In the genomic region with DNA sequence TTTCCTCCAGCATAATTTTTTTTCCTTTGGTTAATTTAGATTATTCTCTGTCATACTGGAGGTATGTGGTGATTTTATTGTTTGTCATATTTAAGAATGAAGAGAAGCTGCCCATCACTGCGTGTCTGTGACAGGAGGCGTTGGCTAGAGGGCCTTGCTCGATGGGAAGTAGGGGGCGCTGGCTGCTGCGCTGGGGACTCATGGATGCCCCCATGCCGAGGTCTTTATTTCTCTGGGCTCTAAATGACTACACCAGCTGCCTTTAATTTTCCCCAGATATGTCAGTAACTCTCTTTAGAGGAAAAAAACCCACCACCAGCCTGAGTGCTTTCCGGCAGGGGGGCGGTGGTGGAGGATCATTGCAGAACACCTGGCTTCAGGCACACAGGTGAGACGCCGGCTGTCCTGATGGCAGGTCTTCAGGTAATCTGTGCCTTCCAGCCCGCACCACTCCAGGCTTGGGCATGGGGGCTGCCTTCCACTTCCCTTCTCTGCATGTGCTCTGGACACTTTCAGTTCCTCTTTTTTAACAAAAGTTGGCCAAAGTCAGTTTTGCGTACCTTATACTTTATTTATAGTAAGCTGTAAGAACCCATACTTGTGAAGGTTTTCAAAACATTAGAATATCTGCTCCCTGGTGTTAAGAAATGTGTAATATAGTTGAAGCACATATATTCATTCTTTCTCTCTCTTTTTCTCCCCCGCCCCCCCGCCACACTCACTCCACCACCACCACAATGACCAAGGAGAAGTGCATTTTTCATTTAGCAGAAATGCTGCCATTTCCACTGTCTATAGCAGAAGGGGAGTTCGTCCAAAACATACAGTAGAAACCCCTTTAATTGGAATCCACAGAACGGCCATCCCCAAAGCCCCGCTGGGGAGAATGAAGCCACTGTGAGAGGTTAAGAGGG, we compare ENCODE assay signal across 9 cellular contexts.
DNase-seq lines count a peak whose midpoint lies in the region; ATAC-seq and TF ChIP-seq lines count a peak whose summit lies in the region.
"Had no signal": no experiment of that assay in that cellular context is flagged by ENCODE, and none has a peak within 500 bp of the region (broad histone marks: within the 10 kb centered on the region; RNA-seq: fewer than 3 reads in every experiment).

No MANE protein-coding gene starts in this region.

- no peak overlapping the region for H3K4me2 ChIP-seq in SK-N-SH

- peaks cover 10 to 21% of the 10 kb centered on the region in 2 experiments for H3K36me3 ChIP-seq in SK-N-SH (replicated peaks in 1 of 2; ENCODE audit: control insufficient read depth in 1 of 2, insufficient read depth in 2 of 2, low read length in 1 of 2)
- H3K36me3 ChIP-seq in CD4-positive, alpha-beta memory T cell (ENCODE audit: insufficient read depth, low read length) = peaks cover 7% of the 10 kb centered on the region

- no peak for TF ChIP-seq EP300 in SK-N-SH (IDR thresholded peaks at IDR 0.05; ENCODE audit: borderline replicate concordance in 1 of 2, low read depth in 1 of 2, low read length in 1 of 2)

- CTCF ChIA-PET in SK-N-SH (lab: Yijun Ruan, JAX) = interaction anchor here (0.6 to 1.2 kb wide), 2 partner anchors 162 to 222 kb away, joined by 3 read pairs; no protein-coding TSS in a partner anchor
- CTCF ChIA-PET in CD4-positive, alpha-beta memory T cell (lab: Charles Lee; ENCODE audit: partially characterized antibody) = interaction anchor here (1.7 kb wide), 1 partner anchor 96 kb away, joined by 3 read pairs; no protein-coding TSS in a partner anchor

- no peak overlapping the region for H3K9ac ChIP-seq in SK-N-SH

- H3K9me3 Mint-ChIP-seq in CD4-positive, alpha-beta memory T cell = peaks cover 0 to 1% (median 0%) of the 10 kb centered on the region in 8 donors

- H2AFZ ChIP-seq in SK-N-SH (ENCODE audit: low read depth) = no peak overlapping the region

- peaks cover 5% of the 10 kb centered on the region for H3F3A ChIP-seq in SK-N-SH (replicated peaks; ENCODE audit: insufficient read depth)

- H3K9me2 ChIP-seq in SK-N-SH = no peaks in the 10 kb centered on the region

- H3K79me2 ChIP-seq in SK-N-SH (ENCODE audit: insufficient read depth) = no peaks in the 10 kb centered on the region

- 93% methylated on average over 17 of the region's 17 CpGs for WGBS in SK-N-SH (ENCODE audit: low lambda C conversion rate)

- peak; percentile 25; the same call in 1 of the 2 replicates for TF ChIP-seq RAD21 in SK-N-SH (IDR thresholded peaks at IDR 0.05; ENCODE audit: low read length)

- POLR2A ChIA-PET in SK-N-SH (lab: Yijun Ruan, JAX) = no interaction called here
- POLR2A ChIA-PET in CD4-positive, alpha-beta memory T cell (lab: Charles Lee; ENCODE audit: partially characterized antibody) = no interaction called here

- H3K4me3 Mint-ChIP-seq in CD4-positive, alpha-beta memory T cell = no peak overlapping the region

- ATAC-seq in SK-N-SH treated with all-trans-retinoic acid at 6 μM for 48 hours (no peak), HG02678 (IDR thresholded peaks at IDR 0.05; ENCODE audit: unreplicated experiment) (peak; percentile 81)

- intact Hi-C loops in CD4-positive, alpha-beta memory T cell (cut with micrococcal nuclease) = no loop called here

- no peak overlapping the region for H3K27ac ChIP-seq in SK-N-SH (ENCODE audit: low read depth in 2 of 2, low read length in 1 of 2)
- H3K27ac ChIP-seq in skin epidermis = peak overlapping the region in 14 of 21 experiments; percentile 9 to 79 (median 47)
- no peak overlapping the region for H3K27ac ChIP-seq in CD4-positive, alpha-beta memory T cell (ENCODE audit: low read depth, low read length)

- no peaks in the 10 kb centered on the region for H3K27me3 ChIP-seq in SK-N-SH (ENCODE audit: insufficient read depth)
- H3K27me3 ChIP-seq in CD4-positive, alpha-beta memory T cell (ENCODE audit: insufficient read depth, low read length) = no peaks in the 10 kb centered on the region

- peak overlapping the region in 2 of 7 donors; percentile 11 to 20 for H3K27ac Mint-ChIP-seq in CD4-positive, alpha-beta memory T cell

- peaks cover 22 to 45% of the 10 kb centered on the region in 2 donors for H3K36me3 Mint-ChIP-seq in CD4-positive, alpha-beta memory T cell

- 0 out of 2 replicates have a peak, but pooled peaks have one; percentile 8 for TF ChIP-seq CTCF in SK-N-SH (IDR thresholded peaks at IDR 0.05)

- no peaks in the 10 kb centered on the region for H3K27me3 Mint-ChIP-seq in CD4-positive, alpha-beta memory T cell

- H3K4me3 ChIP-seq in SK-N-SH (ENCODE audit: low read depth in 2 of 2, low read length in 1 of 2) = no peak overlapping the region
- H3K4me3 ChIP-seq in skin epidermis = no peak overlapping the region
- H3K4me3 ChIP-seq in CD4-positive, alpha-beta memory T cell (ENCODE audit: low read length in 2 of 2) = no peak overlapping the region

- H4K20me1 ChIP-seq in SK-N-SH (ENCODE audit: insufficient read depth) = no peaks in the 10 kb centered on the region

- no peaks in the 10 kb centered on the region for H3K9me3 ChIP-seq in SK-N-SH
- no peaks in the 10 kb centered on the region for H3K9me3 ChIP-seq in CD4-positive, alpha-beta memory T cell (ENCODE audit: control insufficient read depth in 1 of 2, low read length in 2 of 2)

- peaks cover 14 to 43% (median 28%) of the 10 kb centered on the region in 4 donors for H3K4me1 Mint-ChIP-seq in CD4-positive, alpha-beta memory T cell

- peaks cover 3 to 4% of the 10 kb centered on the region in 2 experiments; a peak in 2 of 4 replicates for H3K4me1 ChIP-seq in SK-N-SH (ENCODE audit: control insufficient read depth in 1 of 2, insufficient read depth in 2 of 2, low read depth in 1 of 2, low read length in 1 of 2)
- peaks cover 4% of the 10 kb centered on the region for H3K4me1 ChIP-seq in CD4-positive, alpha-beta memory T cell (ENCODE audit: insufficient read depth, low read length)

- DNase-seq in SK-N-SH (no peak), NOMO-1 (lab: John Stamatoyannopoulos, UW; ENCODE audit: unreplicated experiment in 2 of 2) (peak; percentile 88), RKO (ENCODE audit: low spot score) (no peak)
- DNase-seq in activated CD4-positive, alpha-beta T cell treated with anti-CD3 and anti-CD28 coated beads, Interleukin-2, amount 50 U/mL, for 4 hours = no peak
- DNase-seq in CD4-positive, alpha-beta memory T cell = no peak
- DNase-seq: stimulated activated CD4-positive, alpha-beta T cell treated with anti-CD3 and anti-CD28 coated beads, Interleukin-1b, Interleukin-23, amount 100 ng/mL, for 48 hours had no signal

TF ChIP-seq in SK-N-SH, 30 proteins besides CTCF, POLR2A, EP300 and RAD21 (continues in another document):
- no peak for TF ChIP-seq EZH2phosphoT487 (IDR thresholded peaks at IDR 0.05; ENCODE audit: borderline replicate concordance, low read depth)
- TF ChIP-seq RXRA (IDR thresholded peaks at IDR 0.05; ENCODE audit: borderline replicate concordance, low read depth) = no peak
- TF ChIP-seq, protein P1, sequence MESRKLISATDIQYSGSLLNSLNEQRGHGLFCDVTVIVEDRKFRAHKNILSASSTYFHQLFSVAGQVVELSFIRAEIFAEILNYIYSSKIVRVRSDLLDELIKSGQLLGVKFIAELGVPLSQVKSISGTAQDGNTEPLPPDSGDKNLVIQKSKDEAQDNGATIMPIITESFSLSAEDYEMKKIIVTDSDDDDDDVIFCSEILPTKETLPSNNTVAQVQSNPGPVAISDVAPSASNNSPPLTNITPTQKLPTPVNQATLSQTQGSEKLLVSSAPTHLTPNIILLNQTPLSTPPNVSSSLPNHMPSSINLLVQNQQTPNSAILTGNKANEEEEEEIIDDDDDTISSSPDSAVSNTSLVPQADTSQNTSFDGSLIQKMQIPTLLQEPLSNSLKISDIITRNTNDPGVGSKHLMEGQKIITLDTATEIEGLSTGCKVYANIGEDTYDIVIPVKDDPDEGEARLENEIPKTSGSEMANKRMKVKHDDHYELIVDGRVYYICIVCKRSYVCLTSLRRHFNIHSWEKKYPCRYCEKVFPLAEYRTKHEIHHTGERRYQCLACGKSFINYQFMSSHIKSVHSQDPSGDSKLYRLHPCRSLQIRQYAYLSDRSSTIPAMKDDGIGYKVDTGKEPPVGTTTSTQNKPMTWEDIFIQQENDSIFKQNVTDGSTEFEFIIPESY (IDR thresholded peaks at IDR 0.05; ENCODE audit: borderline replicate concordance, low read depth) = no peak
- no peak for TF ChIP-seq FOXM1 (IDR thresholded peaks at IDR 0.05; ENCODE audit: low read depth)

TF ChIP-seq in SK-N-SH treated with all-trans-retinoic acid at 6 μM for 48 hours, 23 proteins besides CTCF, POLR2A, EP300 and RAD21 (continues in another document):
- TF ChIP-seq ZFP3 (CRISPR knock-in tag; IDR thresholded peaks at IDR 0.05) = no peak
- no peak for TF ChIP-seq ZNF8 (CRISPR knock-in tag; IDR thresholded peaks at IDR 0.05)
- TF ChIP-seq ARNTL (CRISPR knock-in tag; IDR thresholded peaks at IDR 0.05; ENCODE audit: borderline replicate concordance, low read depth) = no peak
- no peak for TF ChIP-seq BACH2 (CRISPR knock-in tag; IDR thresholded peaks at IDR 0.05; ENCODE audit: borderline replicate concordance)
- TF ChIP-seq, protein P2, sequence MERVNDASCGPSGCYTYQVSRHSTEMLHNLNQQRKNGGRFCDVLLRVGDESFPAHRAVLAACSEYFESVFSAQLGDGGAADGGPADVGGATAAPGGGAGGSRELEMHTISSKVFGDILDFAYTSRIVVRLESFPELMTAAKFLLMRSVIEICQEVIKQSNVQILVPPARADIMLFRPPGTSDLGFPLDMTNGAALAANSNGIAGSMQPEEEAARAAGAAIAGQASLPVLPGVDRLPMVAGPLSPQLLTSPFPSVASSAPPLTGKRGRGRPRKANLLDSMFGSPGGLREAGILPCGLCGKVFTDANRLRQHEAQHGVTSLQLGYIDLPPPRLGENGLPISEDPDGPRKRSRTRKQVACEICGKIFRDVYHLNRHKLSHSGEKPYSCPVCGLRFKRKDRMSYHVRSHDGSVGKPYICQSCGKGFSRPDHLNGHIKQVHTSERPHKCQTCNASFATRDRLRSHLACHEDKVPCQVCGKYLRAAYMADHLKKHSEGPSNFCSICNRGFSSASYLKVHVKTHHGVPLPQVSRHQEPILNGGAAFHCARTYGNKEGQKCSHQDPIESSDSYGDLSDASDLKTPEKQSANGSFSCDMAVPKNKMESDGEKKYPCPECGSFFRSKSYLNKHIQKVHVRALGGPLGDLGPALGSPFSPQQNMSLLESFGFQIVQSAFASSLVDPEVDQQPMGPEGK (CRISPR knock-in tag; IDR thresholded peaks at IDR 0.05; ENCODE audit: borderline replicate concordance) = no peak
- TF ChIP-seq TOX (CRISPR knock-in tag; IDR thresholded peaks at IDR 0.05; ENCODE audit: borderline replicate concordance) = no peak
- no peak for TF ChIP-seq OSR1 (CRISPR knock-in tag; IDR thresholded peaks at IDR 0.05)

Comparison
In these comparisons a context has a peak if more than half of its experiments do, and no peak if none do; other contexts are left out.
1. DNase-seq: peak in NOMO-1 (2 of 2); none in SK-N-SH (single experiment), RKO (single experiment), activated CD4-positive, alpha-beta T cell treated with anti-CD3 and anti-CD28 coated beads, Interleukin-2, amount 50 U/mL, for 4 hours (0 of 2) and CD4-positive, alpha-beta memory T cell (0 of 5).
2. H3K27ac ChIP-seq: peak in skin epidermis (14 of 21); none in SK-N-SH (0 of 2) and CD4-positive, alpha-beta memory T cell (single experiment).